In the genomic region with DNA sequence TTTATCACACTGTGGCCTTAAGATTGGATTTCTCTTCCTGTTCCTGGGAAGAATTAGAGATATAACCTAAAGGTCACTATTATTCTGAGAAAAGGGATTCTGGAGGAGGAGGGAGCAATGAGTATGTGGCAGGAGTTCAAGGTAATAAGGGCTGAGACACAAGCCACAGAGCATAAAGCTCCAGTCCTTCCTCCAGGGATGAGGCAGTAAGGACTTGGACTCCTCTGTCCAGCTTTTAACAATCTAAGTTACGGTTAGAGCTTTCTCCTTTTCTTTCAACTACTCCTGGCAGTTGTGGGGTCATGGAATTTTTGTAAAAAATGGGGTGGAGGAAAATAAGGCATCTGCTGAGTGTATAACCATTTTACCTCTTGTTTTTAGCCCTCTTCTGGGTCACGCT, we compare ENCODE assay signal across 40 cellular contexts. TPM values are rescaled to one million over a fixed set of nuclear protein-coding genes. Genes with fewer than 3 reads are reported as not detected.
"Had no signal": no experiment of that assay in that cellular context is flagged by ENCODE, and none has a peak within 500 bp of the region (broad histone marks: within the 10 kb centered on the region; RNA-seq: fewer than 3 reads in every experiment).

HSD3B2 (plus strand) TSS at position 201 of the 400 bp plus-strand sequence. CDS start 270 bp downstream, outside the sequence.

- H3K4me3 ChIP-seq: body of pancreas, cardiac muscle cell, colonic mucosa, esophagus squamous epithelium, gastroesophageal sphincter had no signal

- FAIRE-seq: endometrium, endothelial cell of umbilical vein had no signal

- H3K4me1 Mint-ChIP-seq: activated B cell treated with CpG ODN at 0.5 μM for 24 hours; activated naive CD4-positive, alpha-beta T cell treated with anti-CD3 and anti-CD28 coated beads, Interleukin-2, amount 10 ng/mL, durations not matched to agents 7 days and 5 days; activated naive CD8-positive, alpha-beta T cell treated with anti-CD3 and anti-CD28 coated beads, Interleukin-2, amount 10 ng/mL, durations not matched to agents 7 days and 5 days; T-cell; T-helper 17 cell had no signal

- H3K4me3 Mint-ChIP-seq: activated B cell treated with CpG ODN at 0.5 μM for 24 hours; activated CD8-positive, alpha-beta T cell treated with anti-CD3 and anti-CD28 coated beads for 36 hours; activated naive CD4-positive, alpha-beta T cell treated with anti-CD3 and anti-CD28 coated beads, Interleukin-2, amount 10 ng/mL, durations not matched to agents 7 days and 5 days; activated naive CD8-positive, alpha-beta T cell treated with anti-CD3 and anti-CD28 coated beads, Interleukin-2, amount 10 ng/mL, durations not matched to agents 7 days and 5 days; activated T-cell treated with anti-CD3 and anti-CD28 coated beads, Interleukin-2, amount 50 U/mL, for 24 hours; activated T-cell treated with anti-CD3 and anti-CD28 coated beads, Interleukin-2, amount 50 U/mL, for 72 hours; T-cell; T-helper 17 cell; T-helper 2 cell treated with Interferon-gamma antibody and Interleukin-4, amounts not matched to agents 5 μg/mL and 100 μg/mL, for 36 hours had no signal

- H3K9me3 Mint-ChIP-seq: activated B cell treated with CpG ODN at 0.5 μM for 24 hours; activated CD8-positive, alpha-beta T cell treated with anti-CD3 and anti-CD28 coated beads for 36 hours; activated naive CD4-positive, alpha-beta T cell treated with anti-CD3 and anti-CD28 coated beads, Interleukin-2, amount 10 ng/mL, durations not matched to agents 7 days and 5 days; activated naive CD4-positive, alpha-beta T cell treated with anti-CD3 and anti-CD28 coated beads, Interleukin-2, amount 50 U/mL, for 72 hours; activated naive CD8-positive, alpha-beta T cell treated with anti-CD3 and anti-CD28 coated beads, Interleukin-2, amount 10 ng/mL, durations not matched to agents 7 days and 5 days; activated T-cell treated with anti-CD3 and anti-CD28 coated beads, Interleukin-2, amount 50 U/mL, for 24 hours; activated T-cell treated with anti-CD3 and anti-CD28 coated beads, Interleukin-2, amount 50 U/mL, for 72 hours; T-helper 2 cell treated with Interferon-gamma antibody and Interleukin-4, amounts not matched to agents 5 μg/mL and 100 μg/mL, for 36 hours had no signal

- ATAC-seq: activated CD4-positive, CD25-positive, alpha-beta regulatory T cell treated with anti-CD3 and anti-CD28 coated beads, Interleukin-2, amount 50 U/mL, for 24 hours; activated CD8-positive, alpha-beta T cell treated with anti-CD3 and anti-CD28 coated beads for 36 hours; activated naive CD4-positive, alpha-beta T cell treated with anti-CD3 and anti-CD28 coated beads, Interleukin-2, amount 50 U/mL, for 72 hours; activated T-cell treated with anti-CD3 and anti-CD28 coated beads, Interleukin-2, amount 50 U/mL, for 72 hours; body of pancreas; gastroesophageal sphincter; T-cell; T-helper 17 cell had no signal

- H3K27me3 Mint-ChIP-seq: activated B cell treated with CpG ODN at 0.5 μM for 24 hours, T-helper 17 cell had no signal

- DNase-seq: activated B cell treated with CpG ODN at 0.5 μM for 24 hours; activated CD4-positive, alpha-beta T cell treated with anti-CD3 and anti-CD28 coated beads for 48 hours; activated CD4-positive, alpha-beta T cell treated with anti-CD3 and anti-CD28 coated beads, Interleukin-2, amount 50 U/mL, for 1 hour; activated CD4-positive, alpha-beta T cell treated with anti-CD3 and anti-CD28 coated beads, Interleukin-2, amount 50 U/mL, for 48 hours; activated CD8-positive, alpha-beta memory T cell treated with anti-CD3 and anti-CD28 coated beads, Interleukin-2, amount 50 U/mL, for 48 hours; activated CD8-positive, alpha-beta T cell treated with anti-CD3 and anti-CD28 coated beads for 36 hours; activated gamma-delta T cell; activated naive CD4-positive, alpha-beta T cell; activated naive CD4-positive, alpha-beta T cell treated with anti-CD3 and anti-CD28 coated beads, Interleukin-2, amount 10 ng/mL, durations not matched to agents 7 days and 5 days; activated naive CD8-positive, alpha-beta T cell treated with anti-CD3 and anti-CD28 coated beads, Interleukin-2, amount 10 ng/mL, durations not matched to agents 7 days and 5 days; activated T-cell treated with anti-CD3 and anti-CD28 coated beads for 4 hours; activated T-cell treated with anti-CD3 and anti-CD28 coated beads, Interleukin-2, amount 50 U/mL, for 24 hours; activated T-cell treated with anti-CD3 and anti-CD28 coated beads, Interleukin-2, amount 50 U/mL, for 72 hours; amniotic stem cell; anterior cingulate cortex; body of pancreas; central memory CD4-positive, alpha-beta T cell; cerebellar nuclear complex; colonic mucosa; effector CD8-positive, alpha-beta T cell; esophagus squamous epithelium; foreskin melanocyte; SW 1271; T-cell; T-helper 17 cell; T1000; WERI-Rb-1 had no signal

- H3K36me3 ChIP-seq: cardiac muscle cell, colonic mucosa, esophagus squamous epithelium, gastroesophageal sphincter, WERI-Rb-1 had no signal

- H3K9me3 ChIP-seq: body of pancreas, colonic mucosa, esophagus squamous epithelium, gastroesophageal sphincter had no signal

- H3K27ac Mint-ChIP-seq: activated B cell treated with CpG ODN at 0.5 μM for 24 hours; activated CD8-positive, alpha-beta T cell treated with anti-CD3 and anti-CD28 coated beads for 36 hours; activated naive CD4-positive, alpha-beta T cell treated with anti-CD3 and anti-CD28 coated beads, Interleukin-2, amount 10 ng/mL, durations not matched to agents 7 days and 5 days; activated naive CD4-positive, alpha-beta T cell treated with anti-CD3 and anti-CD28 coated beads, Interleukin-2, amount 50 U/mL, for 72 hours; activated naive CD8-positive, alpha-beta T cell treated with anti-CD3 and anti-CD28 coated beads, Interleukin-2, amount 10 ng/mL, durations not matched to agents 7 days and 5 days; activated T-cell treated with anti-CD3 and anti-CD28 coated beads, Interleukin-2, amount 50 U/mL, for 24 hours; activated T-cell treated with anti-CD3 and anti-CD28 coated beads, Interleukin-2, amount 50 U/mL, for 72 hours; T-cell; T-helper 17 cell; T-helper 2 cell treated with Interferon-gamma antibody and Interleukin-4, amounts not matched to agents 5 μg/mL and 100 μg/mL, for 36 hours had no signal

- H3K27ac ChIP-seq: body of pancreas, cardiac muscle cell, colonic mucosa, epithelial cell of prostate, esophagus squamous epithelium, gastroesophageal sphincter, WERI-Rb-1 had no signal

- H3K4me1 ChIP-seq: body of pancreas, colonic mucosa, esophagus squamous epithelium, gastroesophageal sphincter had no signal

- H3K36me3 Mint-ChIP-seq: activated naive CD4-positive, alpha-beta T cell treated with anti-CD3 and anti-CD28 coated beads, Interleukin-2, amount 10 ng/mL, durations not matched to agents 7 days and 5 days; activated naive CD4-positive, alpha-beta T cell treated with anti-CD3 and anti-CD28 coated beads, Interleukin-2, amount 50 U/mL, for 72 hours; activated naive CD8-positive, alpha-beta T cell treated with anti-CD3 and anti-CD28 coated beads, Interleukin-2, amount 10 ng/mL, durations not matched to agents 7 days and 5 days; T-cell had no signal

- H3K27me3 ChIP-seq: body of pancreas, cardiac muscle cell, colonic mucosa, esophagus squamous epithelium, gastroesophageal sphincter had no signal

RNA-seq across cellular contexts. Expression of gene HSD3B2, which starts in this region (rescaled TPM):
- total RNA-seq: activated B cell treated with CpG ODN at 0.5 μM for 24 hours; activated CD8-positive, alpha-beta memory T cell treated with anti-CD3 and anti-CD28 coated beads for 36 hours; activated CD8-positive, alpha-beta T cell treated with anti-CD3 and anti-CD28 coated beads for 36 hours; activated naive CD4-positive, alpha-beta T cell treated with anti-CD3 and anti-CD28 coated beads, Interleukin-2, amount 50 U/mL, for 72 hours; activated naive CD8-positive, alpha-beta T cell treated with anti-CD3 and anti-CD28 coated beads, Interleukin-2, amount 10 ng/mL, durations not matched to agents 7 days and 5 days; activated T-cell treated with anti-CD3 and anti-CD28 coated beads, Interleukin-2, amount 50 U/mL, for 72 hours; body of pancreas; dermis microvascular lymphatic vessel endothelial cell; endothelial cell of umbilical vein; esophagus squamous epithelium; fibroblast of lung; fibroblast of villous mesenchyme; gastroesophageal sphincter; glomerular endothelial cell; T-helper 17 cell had no signal
- polyA plus RNA-seq: cardiac muscle cell, endothelial cell of umbilical vein, fibroblast of lung had no signal
